20 cellular contexts compared by ENCODE assay signal in the genomic region with DNA sequence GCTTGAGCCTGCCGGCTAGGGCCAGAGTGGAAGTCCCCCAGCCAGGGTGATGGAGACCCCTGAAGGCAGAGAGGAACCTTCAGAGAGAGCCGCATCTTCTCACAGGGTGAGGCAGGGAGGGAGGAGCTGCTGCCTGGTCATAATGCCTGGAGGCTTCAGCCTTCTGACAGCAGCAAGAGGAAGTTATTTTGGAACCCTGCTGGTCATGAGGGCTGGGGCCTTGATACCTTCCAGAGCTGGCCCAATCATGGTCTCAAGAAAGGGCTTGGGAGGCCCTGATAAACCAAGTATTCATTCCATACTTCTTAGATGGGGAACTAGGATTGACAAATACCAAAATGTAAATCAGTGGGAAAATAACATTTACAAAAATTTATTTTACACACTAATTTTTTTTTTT. TPM values are rescaled to one million over a fixed set of nuclear protein-coding genes. Genes with fewer than 3 reads are reported as not detected.
A peak's percentile ranks its signal among the peaks of the same experiment; 100 is the strongest.
DNase-seq lines count a peak whose midpoint lies in the region; ATAC-seq and TF ChIP-seq lines count a peak whose summit lies in the region.
"Had no signal": no experiment of that assay in that cellular context is flagged by ENCODE, and none has a peak within 500 bp of the region (broad histone marks: within the 10 kb centered on the region; RNA-seq: fewer than 3 reads in every experiment).

No MANE protein-coding gene starts in this region.

- H3K9me3 Mint-ChIP-seq in activated CD8-positive, alpha-beta memory T cell treated with anti-CD3 and anti-CD28 coated beads, Interleukin-2, amount 10 ng/mL, durations not matched to agents 7 days and 5 days (ENCODE audit: low read depth), result no peaks in the 10 kb centered on the region
- H3K9me3 Mint-ChIP-seq in activated T-helper 2 cell treated with anti-CD3 and anti-CD28 coated beads, Interferon-gamma antibody, Interleukin-2, Interleukin-4, amounts not matched to agents 10 μg/mL and 5 μg/mL and 100 μg/mL, durations not matched to agents 14 hours and 24 hours and 36 hours, result no peaks in the 10 kb centered on the region
- H3K9me3 Mint-ChIP-seq in naive thymus-derived CD4-positive, alpha-beta T cell, result peaks cover 0 to 6% (median 0%) of the 10 kb centered on the region in 11 donors
- H3K9me3 Mint-ChIP-seq: activated CD4-positive, alpha-beta memory T cell treated with anti-CD3 and anti-CD28 coated beads for 36 hours had no signal

- TF ChIP-seq POLR2A in NB4 (IDR thresholded peaks at IDR 0.05; ENCODE audit: extremely low read depth, insufficient read length), result no peak

- no peak overlapping the region for H3K4me3 Mint-ChIP-seq in activated CD8-positive, alpha-beta memory T cell treated with anti-CD3 and anti-CD28 coated beads, Interleukin-2, amount 10 ng/mL, durations not matched to agents 7 days and 5 days
- no peak overlapping the region for H3K4me3 Mint-ChIP-seq in activated T-helper 2 cell treated with anti-CD3 and anti-CD28 coated beads, Interferon-gamma antibody, Interleukin-2, Interleukin-4, amounts not matched to agents 10 μg/mL and 5 μg/mL and 100 μg/mL, durations not matched to agents 14 hours and 24 hours and 36 hours (ENCODE audit: low read depth)
- H3K4me3 Mint-ChIP-seq in naive thymus-derived CD4-positive, alpha-beta T cell, result no peak overlapping the region
- H3K4me3 Mint-ChIP-seq: activated CD4-positive, alpha-beta memory T cell treated with anti-CD3 and anti-CD28 coated beads for 36 hours; neural progenitor cell had no signal

- POLR2A ChIA-PET in naive thymus-derived CD4-positive, alpha-beta T cell (lab: Charles Lee), result no interaction called here
- POLR2A ChIA-PET in SK-N-SH (lab: Yijun Ruan, JAX), result no interaction called here

- no peak for TF ChIP-seq RAD21 in SK-N-SH (IDR thresholded peaks at IDR 0.05; ENCODE audit: low read length)

- H3K27ac ChIP-seq in naive thymus-derived CD4-positive, alpha-beta T cell (ENCODE audit: low read depth, low read length), result no peak overlapping the region
- no peak overlapping the region for H3K27ac ChIP-seq in SK-N-SH (ENCODE audit: low read depth in 2 of 2, low read length in 1 of 2)
- H3K27ac ChIP-seq: BLaER1, HL-60, neural progenitor cell, PC-9, WERI-Rb-1 had no signal

- peak overlapping the region; percentile 3 for H3K27ac Mint-ChIP-seq in activated CD8-positive, alpha-beta memory T cell treated with anti-CD3 and anti-CD28 coated beads, Interleukin-2, amount 10 ng/mL, durations not matched to agents 7 days and 5 days
- peak overlapping the region; percentile 26 for H3K27ac Mint-ChIP-seq in activated T-helper 2 cell treated with anti-CD3 and anti-CD28 coated beads, Interferon-gamma antibody, Interleukin-2, Interleukin-4, amounts not matched to agents 10 μg/mL and 5 μg/mL and 100 μg/mL, durations not matched to agents 14 hours and 24 hours and 36 hours
- peak overlapping the region in 6 of 9 donors; percentile 3 to 79 (median 60) for H3K27ac Mint-ChIP-seq in naive thymus-derived CD4-positive, alpha-beta T cell
- H3K27ac Mint-ChIP-seq: activated CD4-positive, alpha-beta memory T cell treated with anti-CD3 and anti-CD28 coated beads for 36 hours; neural progenitor cell had no signal

- H2AFZ ChIP-seq in SK-N-SH (ENCODE audit: low read depth), result no peak overlapping the region
- H2AFZ ChIP-seq: neural progenitor cell, PC-9 had no signal

- no peaks in the 10 kb centered on the region for H3K27me3 ChIP-seq in naive thymus-derived CD4-positive, alpha-beta T cell (ENCODE audit: control insufficient read depth in 2 of 2, insufficient read depth in 2 of 2, low read length in 2 of 2)
- no peaks in the 10 kb centered on the region for H3K27me3 ChIP-seq in SK-N-SH (ENCODE audit: insufficient read depth)
- H3K27me3 ChIP-seq: BLaER1, neural progenitor cell had no signal

- no peak overlapping the region for H3K4me2 ChIP-seq in SK-N-SH
- H3K4me2 ChIP-seq: BLaER1, neural progenitor cell, PC-9 had no signal

- H3F3A ChIP-seq in SK-N-SH (replicated peaks; ENCODE audit: insufficient read depth), result no peaks in the 10 kb centered on the region

- H4K20me1 ChIP-seq in SK-N-SH (ENCODE audit: insufficient read depth), result no peaks in the 10 kb centered on the region

- H3K79me2 ChIP-seq in SK-N-SH (ENCODE audit: insufficient read depth), result no peaks in the 10 kb centered on the region

- H3K36me3 ChIP-seq in naive thymus-derived CD4-positive, alpha-beta T cell (ENCODE audit: control insufficient read depth in 2 of 3, insufficient read depth in 3 of 3, low read length in 3 of 3), result peaks cover 64 to 99% (median 74%) of the 10 kb centered on the region in 3 experiments
- H3K36me3 ChIP-seq in SK-N-SH (replicated peaks in 1 of 2; ENCODE audit: control insufficient read depth in 1 of 2, insufficient read depth in 2 of 2, low read length in 1 of 2), result no peaks in the 10 kb centered on the region
- H3K36me3 ChIP-seq: neural progenitor cell, WERI-Rb-1 had no signal

- CTCF ChIA-PET in activated CD8-positive, alpha-beta memory T cell treated with anti-CD3 and anti-CD28 coated beads, Interleukin-2, amount 10 ng/mL, durations not matched to agents 7 days and 5 days (lab: Charles Lee), result interaction anchor here (1.1 to 2.1 kb wide), 6 partner anchors 7 to 108 kb away, joined by 3 to 8 read pairs (median 3); no protein-coding TSS in a partner anchor
- CTCF ChIA-PET in naive thymus-derived CD4-positive, alpha-beta T cell (lab: Charles Lee), result interaction anchor here (1.1 to 2.1 kb wide), 2 partner anchors 95 to 111 kb away, joined by 3 to 8 read pairs; no protein-coding TSS in a partner anchor
- CTCF ChIA-PET in SK-N-SH (lab: Yijun Ruan, JAX), result interaction anchor here (1.2 to 3.7 kb wide), 3 partner anchors 20 to 139 kb away, joined by 4 to 20 read pairs (median 12); no protein-coding TSS in a partner anchor

- no peak for TF ChIP-seq CTCF in NB4 (IDR thresholded peaks at IDR 0.05; ENCODE audit: low read depth, low read length)
- no peak for TF ChIP-seq CTCF in SK-N-SH (IDR thresholded peaks at IDR 0.05)

- H3K9me2 ChIP-seq in SK-N-SH, result no peaks in the 10 kb centered on the region

- H3K27me3 Mint-ChIP-seq in activated CD8-positive, alpha-beta memory T cell treated with anti-CD3 and anti-CD28 coated beads, Interleukin-2, amount 10 ng/mL, durations not matched to agents 7 days and 5 days, result no peaks in the 10 kb centered on the region
- no peaks in the 10 kb centered on the region for H3K27me3 Mint-ChIP-seq in activated T-helper 2 cell treated with anti-CD3 and anti-CD28 coated beads, Interferon-gamma antibody, Interleukin-2, Interleukin-4, amounts not matched to agents 10 μg/mL and 5 μg/mL and 100 μg/mL, durations not matched to agents 14 hours and 24 hours and 36 hours (ENCODE audit: low read depth)
- H3K27me3 Mint-ChIP-seq in naive thymus-derived CD4-positive, alpha-beta T cell, result no peaks in the 10 kb centered on the region
- H3K27me3 Mint-ChIP-seq: activated CD4-positive, alpha-beta memory T cell treated with anti-CD3 and anti-CD28 coated beads for 36 hours had no signal

- DNase-seq in activated CD8-positive, alpha-beta memory T cell treated with anti-CD3 and anti-CD28 coated beads, Interleukin-2, amount 10 ng/mL, durations not matched to agents 7 days and 5 days, result no peak
- no peak for DNase-seq in activated CD8-positive, alpha-beta memory T cell treated with anti-CD3 and anti-CD28 coated beads, Interleukin-2, amount 50 U/mL, for 4 hours
- DNase-seq in NB4 (ENCODE audit: low read depth), result peak; percentile 58
- DNase-seq in activated T-helper 2 cell treated with anti-CD3 and anti-CD28 coated beads, Interferon-gamma antibody, Interleukin-2, Interleukin-4, amounts not matched to agents 10 μg/mL and 5 μg/mL and 100 μg/mL, durations not matched to agents 14 hours and 24 hours and 36 hours (ENCODE audit: low spot score), result no peak
- DNase-seq in naive thymus-derived CD4-positive, alpha-beta T cell, result no peak
- no peak for DNase-seq in SK-N-SH
- DNase-seq in NCI-H1417 (lab: John Stamatoyannopoulos, UW), result no peak
- DNase-seq: 8988T; activated CD4-positive, alpha-beta memory T cell treated with anti-CD3 and anti-CD28 coated beads for 36 hours; DMS 273 treated with DMSO at 0.1 percent for 48 hours; HCEC 1CT; NCI-H1092; NCI-H526; PC-9; stimulated activated CD8-positive, alpha-beta memory T cell treated with anti-CD3 and anti-CD28 coated beads, Interleukin-4, amount 100 ng/mL, for 48 hours; WERI-Rb-1 had no signal

- ATAC-seq in activated CD8-positive, alpha-beta memory T cell treated with anti-CD3 and anti-CD28 coated beads, Interleukin-2, amount 10 ng/mL, durations not matched to agents 7 days and 5 days, result no peak
- no peak for ATAC-seq in naive thymus-derived CD4-positive, alpha-beta T cell
- ATAC-seq in HG03097 (IDR thresholded peaks at IDR 0.05; ENCODE audit: low FRiP score, unreplicated experiment), result no peak

- no peaks in the 10 kb centered on the region for H3K4me1 Mint-ChIP-seq in activated CD8-positive, alpha-beta memory T cell treated with anti-CD3 and anti-CD28 coated beads, Interleukin-2, amount 10 ng/mL, durations not matched to agents 7 days and 5 days
- H3K4me1 Mint-ChIP-seq in activated T-helper 2 cell treated with anti-CD3 and anti-CD28 coated beads, Interferon-gamma antibody, Interleukin-2, Interleukin-4, amounts not matched to agents 10 μg/mL and 5 μg/mL and 100 μg/mL, durations not matched to agents 14 hours and 24 hours and 36 hours (ENCODE audit: low read depth), result peaks cover 10% of the 10 kb centered on the region
- H3K4me1 Mint-ChIP-seq in naive thymus-derived CD4-positive, alpha-beta T cell, result peaks cover 4 to 20% (median 9%) of the 10 kb centered on the region in 7 donors

- H3K4me3 ChIP-seq in NB4 (ENCODE audit: low read depth, low read length) (no peak overlapping the region), SK-N-SH (ENCODE audit: low read depth in 2 of 2, low read length in 1 of 2) (no peak overlapping the region)
- no peak overlapping the region for H3K4me3 ChIP-seq in naive thymus-derived CD4-positive, alpha-beta T cell (ENCODE audit: low read length)
- H3K4me3 ChIP-seq: BLaER1, neural progenitor cell, PC-9 had no signal

- H3K9ac ChIP-seq in SK-N-SH, result no peak overlapping the region
- H3K9ac ChIP-seq: BLaER1, neural progenitor cell had no signal

- intact Hi-C loops in activated T-helper 2 cell treated with anti-CD3 and anti-CD28 coated beads, Interferon-gamma antibody, Interleukin-2, Interleukin-4, amounts not matched to agents 10 μg/mL and 5 μg/mL and 100 μg/mL, durations not matched to agents 14 hours and 24 hours and 36 hours (cut with micrococcal nuclease), result no loop called here
- intact Hi-C loops in naive thymus-derived CD4-positive, alpha-beta T cell (cut with micrococcal nuclease), result no loop called here

- H3K4me1 ChIP-seq in naive thymus-derived CD4-positive, alpha-beta T cell (ENCODE audit: control insufficient read depth in 2 of 2, insufficient read depth in 2 of 2, low read length in 2 of 2), result no peaks in the 10 kb centered on the region
- H3K4me1 ChIP-seq in SK-N-SH (ENCODE audit: control insufficient read depth in 1 of 2, insufficient read depth in 2 of 2, low read depth in 1 of 2, low read length in 1 of 2), result no peaks in the 10 kb centered on the region
- H3K4me1 ChIP-seq: BLaER1, neural progenitor cell had no signal

- no peaks in the 10 kb centered on the region for H3K9me3 ChIP-seq in naive thymus-derived CD4-positive, alpha-beta T cell (ENCODE audit: control insufficient read depth in 2 of 3, low read length in 3 of 3)
- H3K9me3 ChIP-seq in SK-N-SH, result no peaks in the 10 kb centered on the region
- H3K9me3 ChIP-seq: BLaER1 had no signal

- peaks cover 70% of the 10 kb centered on the region for H3K36me3 Mint-ChIP-seq in activated CD8-positive, alpha-beta memory T cell treated with anti-CD3 and anti-CD28 coated beads, Interleukin-2, amount 10 ng/mL, durations not matched to agents 7 days and 5 days
- peaks cover 88% of the 10 kb centered on the region for H3K36me3 Mint-ChIP-seq in activated T-helper 2 cell treated with anti-CD3 and anti-CD28 coated beads, Interferon-gamma antibody, Interleukin-2, Interleukin-4, amounts not matched to agents 10 μg/mL and 5 μg/mL and 100 μg/mL, durations not matched to agents 14 hours and 24 hours and 36 hours (ENCODE audit: low read depth)
- H3K36me3 Mint-ChIP-seq in naive thymus-derived CD4-positive, alpha-beta T cell, result peaks cover 15 to 72% (median 57%) of the 10 kb centered on the region in 5 donors
- H3K36me3 Mint-ChIP-seq: neural progenitor cell had no signal

- no peak for TF ChIP-seq EP300 in SK-N-SH (IDR thresholded peaks at IDR 0.05; ENCODE audit: borderline replicate concordance in 1 of 2, low read depth in 1 of 2, low read length in 1 of 2)

- WGBS in SK-N-SH (ENCODE audit: low lambda C conversion rate), result 64% methylated on average over 2 of the region's 2 CpGs

RNA-seq across cellular contexts. Expression of a gene that starts 26.6 kb away (rescaled TPM):
- 10 to 100 TPM; 12.4 to 14.2 TPM for total RNA-seq in activated CD8-positive, alpha-beta memory T cell treated with anti-CD3 and anti-CD28 coated beads, Interleukin-2, amount 10 ng/mL, durations not matched to agents 7 days and 5 days
- 36.7 and 40.5 TPM in 2 replicates for total RNA-seq in activated T-helper 2 cell treated with anti-CD3 and anti-CD28 coated beads, Interferon-gamma antibody, Interleukin-2, Interleukin-4, amounts not matched to agents 10 μg/mL and 5 μg/mL and 100 μg/mL, durations not matched to agents 14 hours and 24 hours and 36 hours
- total RNA-seq in naive thymus-derived CD4-positive, alpha-beta T cell, result 10 to 100 TPM in 2 of 5 experiments, 1 to 10 TPM in 3; 4.8 to 25.3 (median 8.6) TPM
- 10 to 100 TPM; 12.2 to 19.0 TPM for polyA plus RNA-seq in naive thymus-derived CD4-positive, alpha-beta T cell
- 27.3 and 34.4 TPM in 2 replicates for polyA plus RNA-seq in SK-N-SH (2012; rRNA removed)
- polyA plus RNA-seq in SK-N-SH (2012; cell fraction: cytosol; rRNA removed), result 34.9 and 39.9 TPM in 2 replicates
- polyA plus RNA-seq in SK-N-SH (2012; cell fraction: nucleus; rRNA removed), result 17.1 and 32.0 TPM in 2 replicates

Comparison
In these comparisons a context has a peak if more than half of its experiments do, and no peak if none do; other contexts are left out.
1. H3K27ac Mint-ChIP-seq: peak in every context shown above with its lines; median percentile 60 in naive thymus-derived CD4-positive, alpha-beta T cell; 26 in activated T-helper 2 cell treated with anti-CD3 and anti-CD28 coated beads, Interferon-gamma antibody, Interleukin-2, Interleukin-4, amounts not matched to agents 10 μg/mL and 5 μg/mL and 100 μg/mL, durations not matched to agents 14 hours and 24 hours and 36 hours; 3 in activated CD8-positive, alpha-beta memory T cell treated with anti-CD3 and anti-CD28 coated beads, Interleukin-2, amount 10 ng/mL, durations not matched to agents 7 days and 5 days.